In genomic region chr14:102096569-102097188, GRCh38 we compare ENCODE assay signal across 8 cellular contexts. TPM values are rescaled to one million over a fixed set of nuclear protein-coding genes. Genes with fewer than 3 reads are reported as not detected.
A peak's percentile ranks its signal among the peaks of the same experiment; 100 is the strongest.
DNase-seq lines count a peak whose midpoint lies in the region; ATAC-seq and TF ChIP-seq lines count a peak whose summit lies in the region.

No MANE protein-coding gene starts in this region.

- H3K9me3 ChIP-seq in Karpas-422 (ENCODE audit: low read length) = no peaks in the 10 kb centered on the region

- no peaks in the 10 kb centered on the region for H3K9me2 ChIP-seq in Karpas-422 (replicated peaks; ENCODE audit: insufficient read depth, low read length)

- no peak overlapping the region for H3K4me3 ChIP-seq in Karpas-422 (ENCODE audit: low read length)

- H3K4me2 ChIP-seq in Karpas-422 (ENCODE audit: low read depth, low read length, poor library complexity, severe bottlenecking) = no peak overlapping the region

- H4K20me1 ChIP-seq in Karpas-422 (ENCODE audit: insufficient read depth, low read depth, low read length) = no peaks in the 10 kb centered on the region

- ATAC-seq in foreskin keratinocyte (peak; percentile 71), HG02759 (IDR thresholded peaks at IDR 0.05; ENCODE audit: unreplicated experiment) (no peak)

- no peaks in the 10 kb centered on the region; the same call in 1 of the 2 replicates for H3K27me3 ChIP-seq in Karpas-422 (ENCODE audit: low read length)
- H3K27me3 ChIP-seq in foreskin keratinocyte = no peaks in the 10 kb centered on the region

- no peaks in the 10 kb centered on the region for H3K79me2 ChIP-seq in Karpas-422 (ENCODE audit: low read length)

- DNase-seq in DMS114 treated with DMSO at 0.1 percent for 48 hours (lab: John Stamatoyannopoulos, UW; ENCODE audit: unreplicated experiment) (peak; percentile 34), Karpas-422 (peak; percentile 87), RPMI7951 (ENCODE audit: low read depth) (peak; percentile 75), foreskin keratinocyte (peak; percentile 17 to 55), non-pigmented ciliary epithelial cell (ENCODE audit: low read depth) (peak; percentile 23), substantia nigra (lab: John Stamatoyannopoulos, UW) (peak in 45 of 49 donors; percentile 21 to 96 (median 75))
- peak; percentile 90 for DNase-seq in activated effector memory CD4-positive, alpha-beta T cell treated with anti-CD3 and anti-CD28 coated beads, Interleukin-2, amount 50 U/mL, for 16 hours

- no peak overlapping the region for H3K9ac ChIP-seq in Karpas-422 (ENCODE audit: low read length)

- H3K27ac ChIP-seq in Karpas-422 (ENCODE audit: low read length) (no peak overlapping the region), foreskin keratinocyte (no peak overlapping the region), substantia nigra (ENCODE audit: low read depth, low read length, poor library complexity, severe bottlenecking) (peak overlapping the region; percentile 67)

- H3K4me1 ChIP-seq in Karpas-422 (ENCODE audit: low read length) (peaks cover 12% of the 10 kb centered on the region; the same call in 1 of the 2 replicates), foreskin keratinocyte (peaks cover 9% of the 10 kb centered on the region)

- no peak overlapping the region for H2AFZ ChIP-seq in Karpas-422 (ENCODE audit: low read length)

- no peaks in the 10 kb centered on the region for H3K36me3 ChIP-seq in Karpas-422 (ENCODE audit: insufficient read depth, low read length)

- peak; percentile 95 for TF ChIP-seq CTCF in foreskin keratinocyte (conservative IDR thresholded peaks at IDR 0.05)

RNA-seq across cellular contexts. Expression of gene HSP90AA1, which starts 9.8 kb away (rescaled TPM):
- total RNA-seq in Karpas-422 (2014; rRNA removed; shearing (Covaris generic); ENCODE audit: low replicate concordance) = 354 and 505 TPM in 2 replicates
- 282 and 315 TPM in 2 replicates for total RNA-seq in RPMI7951 (2014; rRNA removed; shearing (Covaris generic))
- total RNA-seq in foreskin keratinocyte = 675 and 933 TPM in 2 replicates
- polyA plus RNA-seq in foreskin keratinocyte = 477 and 673 TPM in 2 replicates

RNA-seq across cellular contexts. Expression of gene WDR20, which starts 43.0 kb away (rescaled TPM):
- 16.9 and 19.7 TPM in 2 replicates for total RNA-seq in Karpas-422 (2014; rRNA removed; shearing (Covaris generic); ENCODE audit: low replicate concordance)
- total RNA-seq in RPMI7951 (2014; rRNA removed; shearing (Covaris generic)) = 11.4 and 16.0 TPM in 2 replicates
- total RNA-seq in foreskin keratinocyte = 16.7 and 18.1 TPM in 2 replicates
- polyA plus RNA-seq in foreskin keratinocyte = 9.3 and 11.0 TPM in 2 replicates

Comparison
In these comparisons a context has a peak if more than half of its experiments do, and no peak if none do; other contexts are left out.
1. DNase-seq: peak in every context shown above with its lines; median percentile 90 in activated effector memory CD4-positive, alpha-beta T cell treated with anti-CD3 and anti-CD28 coated beads, Interleukin-2, amount 50 U/mL, for 16 hours; 87 in Karpas-422; 75 in RPMI7951; 75 in substantia nigra; 36 in foreskin keratinocyte; 34 in DMS114 treated with DMSO at 0.1 percent for 48 hours; 23 in non-pigmented ciliary epithelial cell.